8 cellular contexts compared by ENCODE assay signal in the genomic region with DNA sequence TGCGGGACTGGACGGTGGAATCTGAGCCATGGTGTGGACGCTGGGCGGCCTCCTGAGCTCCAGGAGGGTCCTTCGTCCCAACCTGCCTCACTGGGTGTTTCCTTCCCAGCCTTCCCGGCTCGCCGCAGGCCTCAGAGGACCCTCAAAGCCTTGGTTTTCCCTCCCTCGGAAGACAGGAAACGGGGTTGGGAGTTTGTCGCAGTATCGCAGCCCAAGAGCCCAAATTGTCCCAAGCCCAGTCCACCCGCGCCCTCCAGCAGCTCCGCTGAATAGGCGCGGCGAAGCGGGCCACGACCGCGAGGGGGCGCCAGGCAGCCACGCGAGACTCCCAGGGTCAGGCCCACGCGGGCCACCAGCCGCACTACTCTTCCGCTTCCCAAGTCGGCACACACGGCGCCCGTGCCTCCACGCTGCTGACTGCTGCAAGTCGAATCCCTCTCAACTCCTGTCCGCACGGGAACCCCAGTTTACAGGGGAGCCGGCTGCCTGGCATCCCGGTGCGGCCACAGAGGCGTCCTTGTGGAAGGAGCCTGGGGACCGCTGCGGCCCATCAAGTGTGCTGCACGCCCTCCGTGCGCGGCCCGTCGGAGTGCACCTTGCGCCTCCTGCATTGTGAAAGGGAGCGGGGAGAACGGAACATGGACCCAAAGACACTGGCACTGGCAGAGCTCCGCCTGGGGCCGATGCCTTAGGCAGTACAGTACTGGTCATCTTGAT. TPM values are rescaled to one million over a fixed set of nuclear protein-coding genes. Genes with fewer than 3 reads are reported as not detected.
DNase-seq lines count a peak whose midpoint lies in the region; ATAC-seq, FAIRE-seq and TF ChIP-seq lines count a peak whose summit lies in the region.

No MANE protein-coding gene starts in this region.

- H3K27ac Mint-ChIP-seq in activated B cell treated with CpG ODN at 0.5 μM for 24 hours = peak overlapping the region; percentile 83

- H3K27me3 ChIP-seq in bronchial epithelial cell (ENCODE audit: control insufficient read depth, insufficient read depth, low read length) = peaks cover 2% of the 10 kb centered on the region

- H3K4me3 ChIP-seq in bronchial epithelial cell (ENCODE audit: low read depth, low read length) (peak overlapping the region; percentile 40), kidney (ENCODE audit: low read length in 2 of 2) (peak overlapping the region; percentile 51 to 67)

- CTCF ChIA-PET in activated B cell treated with CpG ODN at 0.5 μM for 24 hours (lab: Charles Lee) = interaction anchor here (0.6 to 3.9 kb wide), 27 partner anchors 8 to 1045 kb away, joined by 3 to 77 read pairs (median 5); a partner anchor contains a TSS

- H3K9me3 Mint-ChIP-seq in activated B cell treated with CpG ODN at 0.5 μM for 24 hours = no peaks in the 10 kb centered on the region

- peak overlapping the region; percentile 91 for H3K4me3 Mint-ChIP-seq in activated B cell treated with CpG ODN at 0.5 μM for 24 hours

- DNase-seq in DMS 273 (lab: John Stamatoyannopoulos, UW; ENCODE audit: unreplicated experiment) = peak; percentile 75
- peak; percentile 36 for DNase-seq in NCI-H146 treated with DMSO at 0.1 percent for 48 hours (lab: John Stamatoyannopoulos, UW; ENCODE audit: unreplicated experiment)
- DNase-seq in activated B cell treated with CpG ODN at 0.5 μM for 24 hours = peak; percentile 94
- DNase-seq in bronchial epithelial cell (ENCODE audit: low read depth) = peak; percentile 22
- DNase-seq in kidney = peak; percentile 94
- peak; percentile 79 to 83 (median 83) for DNase-seq in stimulated activated CD4-positive, alpha-beta T cell treated with anti-CD3 and anti-CD28 coated beads, Interleukin-12 subunit alpha, Interleukin-12 subunit beta, amount 100 ng/mL, for 48 hours (ENCODE audit: low read depth in 2 of 3, low spot score in 1 of 3)

- no peaks in the 10 kb centered on the region for H3K36me3 ChIP-seq in bronchial epithelial cell (ENCODE audit: control insufficient read depth, insufficient read depth, low read length)
- no peaks in the 10 kb centered on the region for H3K36me3 ChIP-seq in kidney (ENCODE audit: control insufficient read depth in 1 of 2, insufficient read depth in 2 of 2, low read length in 2 of 2)

- no peaks in the 10 kb centered on the region for H3K36me3 Mint-ChIP-seq in activated B cell treated with CpG ODN at 0.5 μM for 24 hours (ENCODE audit: low read depth)

- peak overlapping the region; percentile 37 to 61 for H3K9ac ChIP-seq in kidney (ENCODE audit: low read length in 2 of 2)

- no peaks in the 10 kb centered on the region for H3K9me3 ChIP-seq in kidney (ENCODE audit: control insufficient read depth in 1 of 2, low read length in 2 of 2)

- H3K4me1 ChIP-seq in kidney (ENCODE audit: control insufficient read depth in 1 of 2, insufficient read depth in 1 of 2, low read depth in 1 of 2, low read length in 2 of 2) = peaks cover 0 to 8% of the 10 kb centered on the region in 2 donors

- POLR2A ChIA-PET in activated B cell treated with CpG ODN at 0.5 μM for 24 hours (lab: Charles Lee) = interaction anchor here (0.6 to 4.4 kb wide), 15 partner anchors 11 to 395 kb away, joined by 3 to 57 read pairs (median 6); a partner anchor contains a TSS

- FAIRE-seq in bronchial epithelial cell (lab: Jason Lieb, UNC) (no peak), kidney (lab: Jason Lieb, UNC) (no peak)

- no peaks in the 10 kb centered on the region for H3K27me3 Mint-ChIP-seq in activated B cell treated with CpG ODN at 0.5 μM for 24 hours

- intact Hi-C loops in activated B cell treated with CpG ODN at 0.5 μM for 24 hours (cut with micrococcal nuclease) = loop anchor here (1.0 to 10.0 kb wide), 9 partner anchors 31 to 561 kb away; a partner anchor contains a TSS
- intact Hi-C loops in kidney (cut with DNase I) = loop anchor here (10.0 kb wide), 1 partner anchor 409 kb away; no protein-coding TSS in a partner anchor

- peaks cover 8% of the 10 kb centered on the region for H3K4me1 Mint-ChIP-seq in activated B cell treated with CpG ODN at 0.5 μM for 24 hours

- TF ChIP-seq CTCF in activated B cell treated with CpG ODN at 0.5 μM for 24 hours (IDR thresholded peaks at IDR 0.05) (peak; percentile 78), bronchial epithelial cell (IDR thresholded peaks at IDR 0.05; ENCODE audit: insufficient read depth, low read length, severe bottlenecking) (peak; percentile 98), kidney (IDR thresholded peaks at IDR 0.05; ENCODE audit: borderline replicate concordance, extremely low read depth, insufficient read depth) (peak; percentile 97)

- H3K27ac ChIP-seq in kidney (ENCODE audit: low read depth in 2 of 2, low read length in 2 of 2) = no peak overlapping the region

- peak; percentile 76 for ATAC-seq in GM21723 (IDR thresholded peaks at IDR 0.05; ENCODE audit: unreplicated experiment)
- peak; percentile 99 for ATAC-seq in activated B cell treated with CpG ODN at 0.5 μM for 24 hours (ENCODE audit: low read depth)
- ATAC-seq in GM21526 (IDR thresholded peaks at IDR 0.05; ENCODE audit: low FRiP score, unreplicated experiment) = no peak

RNA-seq across cellular contexts. Expression of a gene that starts 40.4 kb away (rescaled TPM):
- total RNA-seq in activated B cell treated with CpG ODN at 0.5 μM for 24 hours (186 and 188 TPM in 2 replicates), bronchial epithelial cell (62.1 and 91.4 TPM in 2 replicates), kidney (46.5 TPM)
- 27.1 TPM for polyA plus RNA-seq in kidney (ENCODE audit: insufficient read depth, low read depth, low replicate concordance)

RNA-seq across cellular contexts. Expression of a gene that starts 50.4 kb away (rescaled TPM):
- total RNA-seq in activated B cell treated with CpG ODN at 0.5 μM for 24 hours (not detected in 2 replicates), bronchial epithelial cell (under 0.01 TPM in 1 of 2 replicates, not detected in the other), kidney (not detected)
- not detected for polyA plus RNA-seq in kidney (ENCODE audit: insufficient read depth, low read depth, low replicate concordance)

RNA-seq across cellular contexts. Expression of a gene that starts 52.5 kb away (rescaled TPM):
- 25.8 and 27.7 TPM in 2 replicates for total RNA-seq in activated B cell treated with CpG ODN at 0.5 μM for 24 hours
- total RNA-seq in bronchial epithelial cell = 10.8 and 11.6 TPM in 2 replicates
- total RNA-seq in kidney = 22.6 TPM
- 53.5 TPM for polyA plus RNA-seq in kidney (ENCODE audit: insufficient read depth, low read depth, low replicate concordance)

Comparison
In these comparisons a context has a peak if more than half of its experiments do, and no peak if none do; other contexts are left out.
1. DNase-seq: peak in every context shown above with its lines; median percentile 94 in activated B cell treated with CpG ODN at 0.5 μM for 24 hours; 94 in kidney; 83 in stimulated activated CD4-positive, alpha-beta T cell treated with anti-CD3 and anti-CD28 coated beads, Interleukin-12 subunit alpha, Interleukin-12 subunit beta, amount 100 ng/mL, for 48 hours; 75 in DMS 273; 36 in NCI-H146 treated with DMSO at 0.1 percent for 48 hours; 22 in bronchial epithelial cell.